ENCODE assay signal across 1 cellular context in genomic region chr22:19373450-19373849, GRCh38.
TF ChIP-seq lines count a peak whose summit lies in the region.

No MANE protein-coding gene starts in this region.

TF ChIP-seq in IMR-90, 13 proteins besides CTCF, POLR2A, EP300 and RAD21 (continued from another document):
- TF ChIP-seq NFE2L2 (IDR thresholded peaks at IDR 0.05; ENCODE audit: low read depth, low read length) (no peak), MAFK (IDR thresholded peaks at IDR 0.05; ENCODE audit: low read depth, low read length) (no peak), RFX5 (IDR thresholded peaks at IDR 0.05; ENCODE audit: low read depth, low read length) (no peak), CEBPB (IDR thresholded peaks at IDR 0.05; ENCODE audit: low read depth, low read length) (no peak)
- TF ChIP-seq, protein P1, sequence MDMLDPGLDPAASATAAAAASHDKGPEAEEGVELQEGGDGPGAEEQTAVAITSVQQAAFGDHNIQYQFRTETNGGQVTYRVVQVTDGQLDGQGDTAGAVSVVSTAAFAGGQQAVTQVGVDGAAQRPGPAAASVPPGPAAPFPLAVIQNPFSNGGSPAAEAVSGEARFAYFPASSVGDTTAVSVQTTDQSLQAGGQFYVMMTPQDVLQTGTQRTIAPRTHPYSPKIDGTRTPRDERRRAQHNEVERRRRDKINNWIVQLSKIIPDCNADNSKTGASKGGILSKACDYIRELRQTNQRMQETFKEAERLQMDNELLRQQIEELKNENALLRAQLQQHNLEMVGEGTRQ (IDR thresholded peaks at IDR 0.05; ENCODE audit: low read depth, low read length): no peak
- TF ChIP-seq, protein P2, sequence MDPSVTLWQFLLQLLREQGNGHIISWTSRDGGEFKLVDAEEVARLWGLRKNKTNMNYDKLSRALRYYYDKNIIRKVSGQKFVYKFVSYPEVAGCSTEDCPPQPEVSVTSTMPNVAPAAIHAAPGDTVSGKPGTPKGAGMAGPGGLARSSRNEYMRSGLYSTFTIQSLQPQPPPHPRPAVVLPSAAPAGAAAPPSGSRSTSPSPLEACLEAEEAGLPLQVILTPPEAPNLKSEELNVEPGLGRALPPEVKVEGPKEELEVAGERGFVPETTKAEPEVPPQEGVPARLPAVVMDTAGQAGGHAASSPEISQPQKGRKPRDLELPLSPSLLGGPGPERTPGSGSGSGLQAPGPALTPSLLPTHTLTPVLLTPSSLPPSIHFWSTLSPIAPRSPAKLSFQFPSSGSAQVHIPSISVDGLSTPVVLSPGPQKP (IDR thresholded peaks at IDR 0.05; ENCODE audit: borderline replicate concordance, low read depth, low read length): no peak
